In genomic region chr2:149098722-149099121, GRCh38 we compare ENCODE assay signal across 16 cellular contexts.
DNase-seq lines count a peak whose midpoint lies in the region; ATAC-seq and TF ChIP-seq lines count a peak whose summit lies in the region.
"Had no signal": no experiment of that assay in that cellular context is flagged by ENCODE, and none has a peak within 500 bp of the region (broad histone marks: within the 10 kb centered on the region; RNA-seq: fewer than 3 reads in every experiment).

No MANE protein-coding gene starts in this region.

- ATAC-seq in T-helper 17 cell: no peak
- no peak for ATAC-seq in activated T-helper 17 cell treated with anti-CD3 and anti-CD28 coated beads, Interleukin-2, amount 50 U/mL, for 72 hours (replicated peaks)
- ATAC-seq: activated CD4-positive, CD25-positive, alpha-beta regulatory T cell treated with anti-CD3 and anti-CD28 coated beads, Interleukin-2, amount 50 U/mL, for 24 hours had no signal

- CTCF ChIA-PET in Caco-2 (lab: Charles Lee): no interaction called here

- H3K4me1 Mint-ChIP-seq in progenitor cell of endocrine pancreas (ENCODE audit: low read depth) (peaks cover 54% of the 10 kb centered on the region), CD14-positive monocyte (no peaks in the 10 kb centered on the region), T-helper 17 cell (no peaks in the 10 kb centered on the region), Caco-2 (ENCODE audit: low read depth, unreplicated experiment) (peaks cover 16% of the 10 kb centered on the region)
- H3K4me1 Mint-ChIP-seq in activated T-helper 17 cell treated with anti-CD3 and anti-CD28 coated beads, Interleukin-2, amount 50 U/mL, for 72 hours: no peaks in the 10 kb centered on the region

- POLR2A ChIA-PET in Caco-2 (lab: Charles Lee): no interaction called here

- H3K4me1 ChIP-seq in Caco-2: peaks cover 8% of the 10 kb centered on the region

- H3K27me3 ChIP-seq in Caco-2 (replicated peaks; ENCODE audit: control insufficient read depth, insufficient read depth, low read length): no peaks in the 10 kb centered on the region

- H3K9me3 ChIP-seq in T-helper 17 cell (ENCODE audit: control insufficient read depth, low read length, poor library complexity, severe bottlenecking): no peaks in the 10 kb centered on the region
- no peaks in the 10 kb centered on the region for H3K9me3 ChIP-seq in Caco-2

- H3K36me3 ChIP-seq in Caco-2 (ENCODE audit: control insufficient read depth, insufficient read depth, low read length): no peaks in the 10 kb centered on the region

- no peaks in the 10 kb centered on the region for H3K27me3 Mint-ChIP-seq in progenitor cell of endocrine pancreas
- peaks cover 6 to 9% (median 8%) of the 10 kb centered on the region in 3 donors for H3K27me3 Mint-ChIP-seq in CD14-positive monocyte (ENCODE audit: low read depth in 3 of 3)
- H3K27me3 Mint-ChIP-seq in T-helper 17 cell: no peaks in the 10 kb centered on the region
- peaks cover 12% of the 10 kb centered on the region for H3K27me3 Mint-ChIP-seq in activated T-helper 17 cell treated with anti-CD3 and anti-CD28 coated beads, Interleukin-2, amount 50 U/mL, for 72 hours
- no peaks in the 10 kb centered on the region for H3K27me3 Mint-ChIP-seq in Caco-2 (ENCODE audit: insufficient read depth, unreplicated experiment)

- H3K36me3 Mint-ChIP-seq in progenitor cell of endocrine pancreas (ENCODE audit: insufficient read depth) (peaks cover 9% of the 10 kb centered on the region), CD14-positive monocyte (no peaks in the 10 kb centered on the region), T-helper 17 cell (ENCODE audit: low read depth) (peaks cover 3% of the 10 kb centered on the region), Caco-2 (ENCODE audit: insufficient read depth, unreplicated experiment) (no peaks in the 10 kb centered on the region)
- H3K36me3 Mint-ChIP-seq in activated T-helper 17 cell treated with anti-CD3 and anti-CD28 coated beads, Interleukin-2, amount 50 U/mL, for 72 hours (ENCODE audit: low read depth): no peaks in the 10 kb centered on the region
- H3K36me3 Mint-ChIP-seq: activated naive CD8-positive, alpha-beta T cell had no signal

- DNase-seq in Daoy (ENCODE audit: low read depth) (peak; percentile 57), LoVo (ENCODE audit: low spot score) (peak; percentile 35), fibroblast of mammary gland (ENCODE audit: low read depth) (peak; percentile 11), progenitor cell of endocrine pancreas (ENCODE audit: low spot score, unreplicated experiment) (no peak), CD14-positive monocyte (ENCODE audit: low spot score) (no peak), T-helper 17 cell (no peak), Caco-2 (no peak)
- DNase-seq: activated CD8-positive, alpha-beta memory T cell treated with anti-CD3 and anti-CD28 coated beads, Interleukin-2, amount 50 U/mL, for 48 hours; mammary epithelial cell; NCI-H1048; NCI-H2171 treated with DMSO at 0.1 percent for 48 hours; occipital lobe; stimulated activated CD8-positive, alpha-beta memory T cell treated with anti-CD3 and anti-CD28 coated beads, Interleukin-4, amount 100 ng/mL, for 48 hours had no signal

- H3K27ac Mint-ChIP-seq in progenitor cell of endocrine pancreas (peak overlapping the region; percentile 11), CD14-positive monocyte (no peak overlapping the region), T-helper 17 cell (no peak overlapping the region), Caco-2 (ENCODE audit: unreplicated experiment) (no peak overlapping the region)
- H3K27ac Mint-ChIP-seq in activated T-helper 17 cell treated with anti-CD3 and anti-CD28 coated beads, Interleukin-2, amount 50 U/mL, for 72 hours: no peak overlapping the region
- H3K27ac Mint-ChIP-seq: activated naive CD8-positive, alpha-beta T cell had no signal

- H3K4me3 Mint-ChIP-seq in progenitor cell of endocrine pancreas (ENCODE audit: low read depth) (no peak overlapping the region), CD14-positive monocyte (no peak overlapping the region), T-helper 17 cell (no peak overlapping the region), Caco-2 (ENCODE audit: unreplicated experiment) (no peak overlapping the region)
- H3K4me3 Mint-ChIP-seq in activated T-helper 17 cell treated with anti-CD3 and anti-CD28 coated beads, Interleukin-2, amount 50 U/mL, for 72 hours: no peak overlapping the region
- H3K4me3 Mint-ChIP-seq: activated naive CD8-positive, alpha-beta T cell had no signal

- intact Hi-C loops in CD14-positive monocyte (cut with micrococcal nuclease) (no loop called here), Caco-2 (cut with micrococcal nuclease; ENCODE audit: unreplicated experiment) (no loop called here)

- H3K4me3 ChIP-seq in fibroblast of mammary gland (ENCODE audit: control insufficient read depth, low read depth, low read length) (no peak overlapping the region), Caco-2 (ENCODE audit: low read depth, low read length) (no peak overlapping the region)

- TF ChIP-seq CTCF in fibroblast of mammary gland (conservative IDR thresholded peaks at IDR 0.05; ENCODE audit: control insufficient read depth, insufficient read depth, low read depth, low read length) (no peak), progenitor cell of endocrine pancreas (IDR thresholded peaks at IDR 0.05; ENCODE audit: unreplicated experiment) (no peak), CD14-positive monocyte (IDR thresholded peaks at IDR 0.05) (no peak), Caco-2 (IDR thresholded peaks at IDR 0.05; ENCODE audit: insufficient read depth in 1 of 2, low read depth in 1 of 2, low read length in 1 of 2, severe bottlenecking in 1 of 2, unreplicated experiment in 1 of 2) (no peak)

- H3K9me3 Mint-ChIP-seq in progenitor cell of endocrine pancreas (ENCODE audit: low read depth) (no peaks in the 10 kb centered on the region), CD14-positive monocyte (no peaks in the 10 kb centered on the region), Caco-2 (ENCODE audit: unreplicated experiment) (no peaks in the 10 kb centered on the region)
- H3K9me3 Mint-ChIP-seq in activated T-helper 17 cell treated with anti-CD3 and anti-CD28 coated beads, Interleukin-2, amount 50 U/mL, for 72 hours: no peaks in the 10 kb centered on the region

- BruUV-seq in Caco-2 (replicated peaks; lab: Mats Ljungman, UMichigan): no TSS peak

Comparison
In these comparisons a context has a peak if more than half of its experiments do, and no peak if none do; other contexts are left out.
1. DNase-seq: peak in Daoy (single experiment), LoVo (single experiment) and fibroblast of mammary gland (single experiment); none in progenitor cell of endocrine pancreas (single experiment), CD14-positive monocyte (single experiment), T-helper 17 cell (0 of 3) and Caco-2 (0 of 2).